ENCODE assay signal across 28 cellular contexts in the genomic region with DNA sequence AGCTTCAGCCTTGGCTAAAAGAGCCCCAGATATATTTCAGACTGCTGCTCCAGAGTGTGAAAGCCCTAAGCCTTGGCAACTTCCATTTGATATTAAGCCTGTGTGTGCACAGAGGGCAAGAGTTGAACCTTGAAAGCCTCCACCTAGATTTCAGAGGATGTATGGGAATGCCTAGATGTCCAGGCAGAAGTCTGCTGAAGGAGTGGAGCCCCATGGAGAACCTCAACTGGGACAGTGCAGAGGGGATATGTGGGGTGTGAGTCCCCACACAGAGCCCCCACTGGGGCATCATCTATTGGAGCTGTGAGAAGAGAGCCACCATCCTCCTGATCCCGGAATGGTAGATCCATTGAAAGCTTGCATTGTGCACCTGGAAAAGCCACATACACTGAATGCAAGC.
"Had no signal": no experiment of that assay in that cellular context is flagged by ENCODE, and none has a peak within 500 bp of the region (broad histone marks: within the 10 kb centered on the region; RNA-seq: fewer than 3 reads in every experiment).

No MANE protein-coding gene starts in this region.

- H3K9me3 ChIP-seq: colonic mucosa, gastrocnemius medialis had no signal

- DNase-seq: colonic mucosa; cortex of kidney; dermis blood vessel endothelial cell; dorsolateral prefrontal cortex; effector CD4-positive, alpha-beta T cell; effector CD8-positive, alpha-beta T cell; effector memory CD4-positive, alpha-beta T cell; effector memory CD8-positive, alpha-beta T cell; endodermal cell; erythroblast; esophagus squamous epithelium; foreskin fibroblast; foreskin keratinocyte; foreskin melanocyte; gastrocnemius medialis; glutamatergic neuron; head of caudate nucleus; heart left ventricle; heart right ventricle had no signal

- FAIRE-seq: colon, endometrium, endothelial cell of umbilical vein, frontal cortex had no signal

- H3K4me3 ChIP-seq: colonic mucosa, coronary artery, dorsolateral prefrontal cortex, esophagus muscularis mucosa, esophagus squamous epithelium, gastrocnemius medialis, gastroesophageal sphincter, heart left ventricle, heart right ventricle had no signal

- H3K27me3 ChIP-seq: colonic mucosa, dorsolateral prefrontal cortex, esophagus muscularis mucosa, esophagus squamous epithelium, foreskin keratinocyte, gastrocnemius medialis, gastroesophageal sphincter, heart left ventricle, heart right ventricle had no signal

- H3K36me3 ChIP-seq: colonic mucosa, esophagus muscularis mucosa, esophagus squamous epithelium, gastrocnemius medialis, gastroesophageal sphincter, heart left ventricle, heart right ventricle had no signal

- ATAC-seq: effector memory CD8-positive, alpha-beta T cell; esophagus mucosa; foreskin keratinocyte; gastrocnemius medialis; gastroesophageal sphincter; heart left ventricle; heart right ventricle had no signal

- H3K27ac ChIP-seq: colonic mucosa, coronary artery, dorsolateral prefrontal cortex, epithelial cell of prostate, esophagus muscularis mucosa, esophagus squamous epithelium, foreskin keratinocyte, gastrocnemius medialis, gastroesophageal sphincter, heart left ventricle, heart right ventricle had no signal

- H3K4me1 ChIP-seq: colonic mucosa, esophagus muscularis mucosa, esophagus squamous epithelium, foreskin keratinocyte, gastrocnemius medialis, gastroesophageal sphincter, heart left ventricle, heart right ventricle had no signal
